In the genomic region with DNA sequence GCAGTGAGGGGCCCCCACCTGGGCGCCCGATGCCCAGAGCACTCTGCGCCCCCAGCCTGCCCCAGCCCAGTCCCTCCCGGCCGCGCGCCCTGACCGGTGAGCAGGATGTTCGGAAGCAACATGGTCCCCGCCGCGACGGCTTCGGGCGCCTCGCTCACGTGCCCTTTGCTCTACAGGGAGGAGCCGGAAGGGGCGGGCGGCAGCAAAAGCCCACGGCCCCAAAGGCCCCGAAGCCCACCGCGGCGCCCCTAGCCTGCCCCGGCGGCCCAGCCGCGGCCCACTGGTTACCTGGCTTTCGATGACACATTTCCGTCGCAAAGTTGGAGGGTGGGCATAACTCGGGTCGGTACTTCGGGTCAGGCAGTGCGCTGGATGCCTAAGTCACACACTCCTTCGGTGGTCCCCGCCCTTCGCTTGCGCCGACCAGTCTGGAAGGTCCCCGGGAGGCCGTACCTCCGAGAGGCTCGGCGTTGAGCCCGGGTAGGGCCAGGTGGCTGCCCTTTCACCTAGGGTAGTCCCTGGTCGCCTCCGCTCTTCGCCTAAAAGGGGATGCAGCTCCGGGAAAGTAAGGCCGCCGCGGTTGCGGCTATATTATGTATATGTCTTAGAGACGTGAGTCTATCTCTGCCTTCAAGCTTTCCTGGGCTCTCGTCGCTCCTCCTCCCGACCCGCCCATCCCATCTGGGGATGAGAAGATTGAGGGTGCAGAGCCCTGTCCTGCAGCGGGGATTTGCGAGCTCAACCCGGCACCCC, we compare ENCODE assay signal across 8 cellular contexts. TPM values are rescaled to one million over a fixed set of nuclear protein-coding genes. Genes with fewer than 3 reads are reported as not detected.
DNase-seq lines count a peak whose midpoint lies in the region; ATAC-seq, FAIRE-seq and TF ChIP-seq lines count a peak whose summit lies in the region.

TSS of gene AK6 (minus strand) at position 152 of the 753 bp plus-strand sequence. CDS start at position 122, 30 bp downstream.
A gene with protein sequence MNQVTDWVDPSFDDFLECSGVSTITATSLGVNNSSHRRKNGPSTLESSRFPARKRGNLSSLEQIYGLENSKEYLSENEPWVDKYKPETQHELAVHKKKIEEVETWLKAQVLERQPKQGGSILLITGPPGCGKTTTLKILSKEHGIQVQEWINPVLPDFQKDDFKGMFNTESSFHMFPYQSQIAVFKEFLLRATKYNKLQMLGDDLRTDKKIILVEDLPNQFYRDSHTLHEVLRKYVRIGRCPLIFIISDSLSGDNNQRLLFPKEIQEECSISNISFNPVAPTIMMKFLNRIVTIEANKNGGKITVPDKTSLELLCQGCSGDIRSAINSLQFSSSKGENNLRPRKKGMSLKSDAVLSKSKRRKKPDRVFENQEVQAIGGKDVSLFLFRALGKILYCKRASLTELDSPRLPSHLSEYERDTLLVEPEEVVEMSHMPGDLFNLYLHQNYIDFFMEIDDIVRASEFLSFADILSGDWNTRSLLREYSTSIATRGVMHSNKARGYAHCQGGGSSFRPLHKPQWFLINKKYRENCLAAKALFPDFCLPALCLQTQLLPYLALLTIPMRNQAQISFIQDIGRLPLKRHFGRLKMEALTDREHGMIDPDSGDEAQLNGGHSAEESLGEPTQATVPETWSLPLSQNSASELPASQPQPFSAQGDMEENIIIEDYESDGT (plus strand): TSS at position 450 of the 753 bp plus-strand sequence. CDS start 2,391 bp downstream, outside the sequence.
TSS of gene TAF9 (minus strand) at position 152 of the 753 bp plus-strand sequence. CDS start 3,783 bp downstream, outside the sequence.

- H3K4me3 Mint-ChIP-seq in T-cell, result peak within 1 kb of the TSS; percentile 89 to 94 (median 91)

- DNase-seq in GM12891 (ENCODE audit: insufficient read length, low spot score), result peak; percentile 75
- DNase-seq in NCI-H1436 treated with DMSO at 0.1 percent for 48 hours (lab: John Stamatoyannopoulos, UW), result peak; percentile 57
- peak; percentile 81 to 95 (median 89) for DNase-seq in T-cell
- DNase-seq in adrenal gland, result peak; percentile 92 to 94 (median 92)
- DNase-seq in heart right ventricle, result peak; percentile 92 to 94
- DNase-seq in posterior cingulate gyrus, result peak; percentile 87 to 99 (median 94)
- peak; percentile 95 to 97 for DNase-seq in upper lobe of left lung

- H3K27me3 ChIP-seq in adrenal gland, result no peaks in the 10 kb centered on the region
- H3K27me3 ChIP-seq in heart right ventricle, result no peaks in the 10 kb centered on the region
- no peaks in the 10 kb centered on the region for H3K27me3 ChIP-seq in upper lobe of left lung

- H3K27ac Mint-ChIP-seq in T-cell, result peak within 1 kb of the TSS; percentile 98 to 99

- peak; percentile 98 for FAIRE-seq in GM12891 (lab: Jason Lieb, UNC)

- H3K27ac ChIP-seq in adrenal gland (peak within 1 kb of the TSS; percentile 98 to 99 (median 99)), heart right ventricle (peak within 1 kb of the TSS; percentile 95 to 100 (median 99)), upper lobe of left lung (peak within 1 kb of the TSS; percentile 96 to 99 (median 98))

- H3K9me3 ChIP-seq in adrenal gland (replicated peaks in 1 of 3) (no peaks in the 10 kb centered on the region), heart right ventricle (no peaks in the 10 kb centered on the region), upper lobe of left lung (no peaks in the 10 kb centered on the region)

- peak; percentile 93 for ATAC-seq in HG02840 (IDR thresholded peaks at IDR 0.05; ENCODE audit: low FRiP score, unreplicated experiment)
- ATAC-seq in T-cell (replicated peaks in 1 of 4), result peak; percentile 88 to 95 (median 91)
- ATAC-seq in heart right ventricle, result peak; percentile 98 to 99 (median 98)
- peak; percentile 99 for ATAC-seq in upper lobe of left lung (ENCODE audit: low FRiP score in 2 of 2)

- peaks cover 37 to 59% (median 54%) of the 10 kb centered on the region in 3 donors for H3K4me1 Mint-ChIP-seq in T-cell

- peaks cover 18% of the 10 kb centered on the region for H3K36me3 Mint-ChIP-seq in T-cell

- H3K9me3 Mint-ChIP-seq in T-cell, result no peaks in the 10 kb centered on the region

- no peaks in the 10 kb centered on the region for H3K27me3 Mint-ChIP-seq in T-cell

- peaks cover 0 to 27% of the 10 kb centered on the region in 2 donors for H3K36me3 ChIP-seq in adrenal gland (replicated peaks in 1 of 2)
- H3K36me3 ChIP-seq in heart right ventricle, result peaks cover 0 to 41% (median 13%) of the 10 kb centered on the region in 9 donors
- peaks cover 12 to 29% (median 19%) of the 10 kb centered on the region in 4 donors for H3K36me3 ChIP-seq in upper lobe of left lung

- TF ChIP-seq CTCF in adrenal gland (IDR thresholded peaks at IDR 0.05) (peak in 1 of 6 experiments; percentile 6), heart right ventricle (IDR thresholded peaks at IDR 0.05) (peak in 1 of 9 donors; percentile 1), upper lobe of left lung (IDR thresholded peaks at IDR 0.05) (peak in 3 of 6 experiments; percentile 21 to 34 (median 26))

- CTCF ChIA-PET in T-cell (lab: Charles Lee), result interaction anchor here (0.9 to 1.5 kb wide), 5 partner anchors 10 to 326 kb away, joined by 3 to 10 read pairs (median 4); partner anchors contain the start of gene SLC30A5 (in 1 of the 2)

- TF ChIP-seq POLR2A in GM12891 (IDR thresholded peaks at IDR 0.05; ENCODE audit: low read depth, low read length) (peak; percentile 97), adrenal gland (IDR thresholded peaks at IDR 0.05) (peak; percentile 54 to 79), upper lobe of left lung (IDR thresholded peaks at IDR 0.05) (peak; percentile 6 to 87 (median 76))

- POLR2A ChIA-PET in T-cell (lab: Charles Lee), result interaction anchor here in 1 of 2 donors (0.6 kb wide), 1 partner anchor 145 kb away, joined by 3 read pairs; no protein-coding TSS in a partner anchor

- 0 to 1% (median 0%) methylated on average over 2 to 63 of the region's 63 CpGs for WGBS in adrenal gland, 4 donors
- WGBS in heart right ventricle, 2 donors, result 0% methylated on average over 63 of the region's 63 CpGs
- WGBS in upper lobe of left lung, 2 donors, result 0% methylated on average over 11 to 42 of the region's 63 CpGs

- peaks cover 13 to 40% of the 10 kb centered on the region in 2 donors for H3K4me1 ChIP-seq in adrenal gland (replicated peaks in 1 of 2)
- H3K4me1 ChIP-seq in heart right ventricle, result peaks cover 0 to 50% (median 31%) of the 10 kb centered on the region in 9 donors
- H3K4me1 ChIP-seq in upper lobe of left lung, result peaks cover 22 to 33% (median 24%) of the 10 kb centered on the region in 4 donors

- intact Hi-C loops in adrenal gland (cut with DNase I), result loop anchor here in 1 of 2 donors (10.0 kb wide), 1 partner anchor 275 kb away; the partner anchor contains the start of gene SLC30A5
- intact Hi-C loops in heart right ventricle (cut with DNase I), result loop anchor here in 5 of 10 donors (2.0 to 10.0 kb wide), 4 partner anchors 135 to 327 kb away; partner anchors contain the start of genes SLC30A5 (in 3 of the 5) and CDK7 (in 2 of the 5)
- intact Hi-C loops in posterior cingulate gyrus (cut with DNase I), result loop anchor here (1.0 to 5.0 kb wide), 2 partner anchors 137 to 275 kb away; partner anchors contain the start of genes CDK7 and SLC30A5

- no peak for TF ChIP-seq EP300 in upper lobe of left lung (IDR thresholded peaks at IDR 0.05)

- peak within 1 kb of the TSS; percentile 74 to 96 (median 89) for H3K4me3 ChIP-seq in adrenal gland
- peak within 1 kb of the TSS; percentile 52 to 87 (median 78) for H3K4me3 ChIP-seq in heart right ventricle
- peak within 1 kb of the TSS; percentile 64 to 98 (median 86) for H3K4me3 ChIP-seq in upper lobe of left lung

TF ChIP-seq in GM12891, 5 proteins besides CTCF, POLR2A, EP300 and RAD21:
- no peak for TF ChIP-seq SPI1 (IDR thresholded peaks at IDR 0.05; ENCODE audit: low read depth, low read length)
- peak; percentile 39; the same call in 1 of the 2 replicates for TF ChIP-seq POU2F2 (IDR thresholded peaks at IDR 0.05; ENCODE audit: low read depth, low read length)
- peak; percentile 55; the same call in 1 of the 2 replicates for TF ChIP-seq TAF1 (IDR thresholded peaks at IDR 0.05; ENCODE audit: low read depth, low read length)
- TF ChIP-seq POLR2AphosphoS5 (IDR thresholded peaks at IDR 0.05; ENCODE audit: low read depth, low read length), result peak; percentile 97
- TF ChIP-seq PAX5 (IDR thresholded peaks at IDR 0.05; ENCODE audit: insufficient read depth, low read length, severe bottlenecking), result peak; percentile 8
TF ChIP-seq in GM12891: peak in this region for 4.

RNA-seq across cellular contexts. Expression of gene AK6, which starts in this region (rescaled TPM):
- 76.7 TPM for polyA plus RNA-seq in GM12891 (2012; ENCODE audit: low read depth, missing spikeins)
- total RNA-seq in T-cell, result 10 to 100 TPM in 4 of 5 donors, 1 to 10 TPM in 1; 9.5 to 23.8 (median 19.1) TPM
- total RNA-seq in adrenal gland, result 10 to 100 TPM in 7 of 8 donors, 1 to 10 TPM in 1; 9.6 to 73.9 (median 32.3) TPM
- 100 to 1,000 TPM in 1 of 3 donors, 10 to 100 TPM in 2; 63.5 to 190 (median 66.1) TPM for polyA plus RNA-seq in adrenal gland
- total RNA-seq in heart right ventricle, result 10 to 100 TPM; 20.8 to 53.2 (median 28.7) TPM
- polyA plus RNA-seq in heart right ventricle, result 10 to 100 TPM; 40.9 to 65.6 TPM
- total RNA-seq in upper lobe of left lung, result 10 to 100 TPM in 4 of 6 donors, 1 to 10 TPM in 2; 7.2 to 31.8 (median 18.2) TPM

RNA-seq across cellular contexts. Expression of the second gene that starts in this region (rescaled TPM):
- polyA plus RNA-seq in GM12891 (2012; ENCODE audit: low read depth, missing spikeins), result 21.4 TPM
- total RNA-seq in T-cell (10 to 100 TPM; 23.1 to 30.7 (median 29.7) TPM), adrenal gland (10 to 100 TPM; 16.7 to 25.2 (median 20.6) TPM), heart right ventricle (10 to 100 TPM; 17.5 to 23.5 (median 19.9) TPM), upper lobe of left lung (10 to 100 TPM; 15.2 to 27.2 (median 17.9) TPM)
- polyA plus RNA-seq in adrenal gland (10 to 100 TPM; 10.4 to 33.6 (median 16.6) TPM), heart right ventricle (10 to 100 TPM in 1 of 2 donors, 1 to 10 TPM in 1; 9.0 to 10.9 TPM)

RNA-seq across cellular contexts. Expression of gene TAF9, which starts in this region (rescaled TPM):
- 89.0 TPM for polyA plus RNA-seq in GM12891 (2012; ENCODE audit: low read depth, missing spikeins)
- 10 to 100 TPM; 42.5 to 54.3 (median 50.0) TPM for total RNA-seq in T-cell
- 10 to 100 TPM; 32.1 to 66.2 (median 52.1) TPM for total RNA-seq in adrenal gland
- 100 to 1,000 TPM in 1 of 3 donors, 10 to 100 TPM in 2; 55.1 to 152 (median 59.5) TPM for polyA plus RNA-seq in adrenal gland
- 10 to 100 TPM; 36.8 to 51.5 (median 44.5) TPM for total RNA-seq in heart right ventricle
- polyA plus RNA-seq in heart right ventricle, result 10 to 100 TPM; 35.8 to 62.2 TPM
- 10 to 100 TPM; 25.9 to 59.7 (median 38.2) TPM for total RNA-seq in upper lobe of left lung

Comparison
In these comparisons a context has a peak if more than half of its experiments do, and no peak if none do; other contexts are left out.
1. Peak in every context shown above with its lines: DNase-seq, ATAC-seq, H3K4me3 ChIP-seq and H3K27ac ChIP-seq.